ENCODE assay signal across 22 cellular contexts in the genomic region with DNA sequence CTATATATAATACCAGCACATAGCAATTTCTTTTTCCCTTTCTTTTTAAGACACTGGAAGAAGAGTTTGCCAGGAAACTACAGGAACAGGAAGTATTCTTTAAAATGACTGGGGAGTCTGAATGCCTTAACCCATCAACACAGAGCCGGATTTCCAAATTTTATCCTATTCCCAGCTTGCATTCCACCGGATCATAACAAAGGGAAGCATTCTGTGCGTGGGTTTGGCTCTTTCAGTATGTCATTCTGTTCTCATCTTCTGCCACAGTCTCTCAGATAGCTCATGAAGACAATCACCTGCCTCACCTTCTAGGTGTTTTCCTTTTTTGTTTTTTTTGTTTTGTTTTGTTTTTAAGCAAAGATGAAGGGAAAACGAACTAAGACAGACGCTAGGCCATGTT.
"Had no signal": no experiment of that assay in that cellular context is flagged by ENCODE, and none has a peak within 500 bp of the region (broad histone marks: within the 10 kb centered on the region; RNA-seq: fewer than 3 reads in every experiment).

No MANE protein-coding gene starts in this region.

- H3K27ac ChIP-seq: esophagus muscularis mucosa, pancreas, right lobe of liver, testis, tibial artery had no signal

- DNase-seq: central memory CD4-positive, alpha-beta T cell; effector CD8-positive, alpha-beta T cell; endodermal cell; foreskin melanocyte; glutamatergic neuron; immature natural killer cell; mesendoderm; midbrain; naive thymus-derived CD4-positive, alpha-beta T cell; pancreas; right lobe of liver; small intestine; stimulated activated CD4-positive, alpha-beta T cell treated with anti-CD3 and anti-CD28 coated beads, Interleukin-15, amount 100 ng/mL, for 24 hours; stimulated activated CD4-positive, alpha-beta T cell treated with anti-CD3 and anti-CD28 coated beads, Interleukin-2, amount 100 ng/mL, for 48 hours; stimulated activated naive CD4-positive, alpha-beta T cell; stimulated activated naive CD8-positive, alpha-beta T cell treated with anti-CD3 and anti-CD28 coated beads, Interleukin-15, amount 100 ng/mL, for 72 hours; testis; tibial artery had no signal

- H3K4me1 ChIP-seq: right lobe of liver, testis, tibial artery had no signal

- H3K4me1 Mint-ChIP-seq: immature natural killer cell; nephron; stimulated activated naive CD8-positive, alpha-beta T cell treated with anti-CD3 and anti-CD28 coated beads, Interleukin-15, amount 100 ng/mL, for 72 hours had no signal

- H3K27ac Mint-ChIP-seq: endodermal cell; nephron; progenitor cell of endocrine pancreas; stimulated activated naive CD8-positive, alpha-beta T cell treated with anti-CD3 and anti-CD28 coated beads, Interleukin-15, amount 100 ng/mL, for 72 hours had no signal

- H3K27me3 Mint-ChIP-seq: naive thymus-derived CD4-positive, alpha-beta T cell; progenitor cell of endocrine pancreas; stimulated activated naive CD8-positive, alpha-beta T cell treated with anti-CD3 and anti-CD28 coated beads, Interleukin-15, amount 100 ng/mL, for 72 hours; type B pancreatic cell had no signal

- H3K9me3 Mint-ChIP-seq: endodermal cell; immature natural killer cell; naive thymus-derived CD4-positive, alpha-beta T cell; nephron; stimulated activated naive CD8-positive, alpha-beta T cell treated with anti-CD3 and anti-CD28 coated beads, Interleukin-15, amount 100 ng/mL, for 72 hours; type B pancreatic cell had no signal

- H3K27me3 ChIP-seq: esophagus muscularis mucosa, pancreas, testis, tibial artery had no signal

- H3K4me3 Mint-ChIP-seq: endodermal cell; immature natural killer cell; naive thymus-derived CD4-positive, alpha-beta T cell; nephron; stimulated activated naive CD8-positive, alpha-beta T cell treated with anti-CD3 and anti-CD28 coated beads, Interleukin-15, amount 100 ng/mL, for 72 hours; type B pancreatic cell had no signal

- H3K9me3 ChIP-seq: esophagus muscularis mucosa, pancreas, right lobe of liver, testis, tibial artery had no signal

- H3K4me3 ChIP-seq: esophagus muscularis mucosa, pancreas, right lobe of liver, testis, tibial artery had no signal
